In genomic region chr13:43087960-43088580, GRCh38 we compare ENCODE assay signal across 8 cellular contexts.
A peak's percentile ranks its signal among the peaks of the same experiment; 100 is the strongest.
DNase-seq lines count a peak whose midpoint lies in the region; ATAC-seq and TF ChIP-seq lines count a peak whose summit lies in the region.
"Had no signal": no experiment of that assay in that cellular context is flagged by ENCODE, and none has a peak within 500 bp of the region (broad histone marks: within the 10 kb centered on the region; RNA-seq: fewer than 3 reads in every experiment).

No MANE protein-coding gene starts in this region.

- no peaks in the 10 kb centered on the region for H4K20me1 ChIP-seq in smooth muscle cell (ENCODE audit: low read depth)

- H4K8ac ChIP-seq in mesendoderm (ENCODE audit: low read depth, low read length): no peak overlapping the region

- H3K36me3 ChIP-seq in smooth muscle cell (ENCODE audit: low read depth) (no peaks in the 10 kb centered on the region), mesendoderm (ENCODE audit: control insufficient read depth, insufficient read depth, low read length) (no peaks in the 10 kb centered on the region)

- H3K9ac ChIP-seq in smooth muscle cell (ENCODE audit: low read depth) (no peak overlapping the region), mesendoderm (ENCODE audit: low read length) (no peak overlapping the region)

- TF ChIP-seq CTCF in RWPE1 (conservative IDR thresholded peaks at IDR 0.05; ENCODE audit: low read depth) (no peak), foreskin fibroblast (IDR thresholded peaks at IDR 0.05; ENCODE audit: low read depth, low read length) (no peak), smooth muscle cell (IDR thresholded peaks at IDR 0.05; ENCODE audit: borderline replicate concordance, insufficient read depth, poor library complexity, severe bottlenecking) (no peak)

- no peaks in the 10 kb centered on the region for H3K79me2 ChIP-seq in smooth muscle cell (ENCODE audit: low read depth)
- H3K79me2 ChIP-seq in mesendoderm (ENCODE audit: control insufficient read depth, insufficient read depth, low read length): no peaks in the 10 kb centered on the region

- 73% methylated on average over 5 of the region's 5 CpGs for WGBS in smooth muscle cell (ENCODE audit: low lambda C conversion rate)
- no CpG with 5 or more reads among the region's 5 CpGs for WGBS in mesendoderm (ENCODE audit: extremely low coverage, insufficient coverage, low lambda C conversion rate)

- H2AFZ ChIP-seq in smooth muscle cell (ENCODE audit: low read depth): peak overlapping the region; percentile 60

- H3K4me2 ChIP-seq in smooth muscle cell (peak overlapping the region; percentile 40), mesendoderm (ENCODE audit: low read length) (no peak overlapping the region)

- H4K5ac ChIP-seq in mesendoderm (ENCODE audit: low read length): no peak overlapping the region

- ATAC-seq in GM19324 (IDR thresholded peaks at IDR 0.05; ENCODE audit: low FRiP score, unreplicated experiment): peak; percentile 60
- ATAC-seq in GM19023 (IDR thresholded peaks at IDR 0.05; ENCODE audit: unreplicated experiment): no peak

- no peaks in the 10 kb centered on the region for H3K9me3 ChIP-seq in smooth muscle cell (replicated peaks; ENCODE audit: low read depth)

- peak; percentile 14 for DNase-seq in RWPE1 (ENCODE audit: low spot score)
- DNase-seq in foreskin fibroblast: no peak
- DNase-seq in smooth muscle cell (lab: John Stamatoyannopoulos, UW; ENCODE audit: unreplicated experiment): no peak
- no peak for DNase-seq in 8988T
- no peak for DNase-seq in mesendoderm
- DNase-seq: Karpas-422 had no signal

- POLR2A ChIA-PET in RWPE1 (lab: Yijun Ruan, JAX; ENCODE audit: low non-redundant PET): no interaction called here

- no peak overlapping the region for H3K18ac ChIP-seq in mesendoderm (ENCODE audit: low read length)

- H3K4me3 ChIP-seq in foreskin fibroblast (ENCODE audit: low read depth in 1 of 2, low read length in 2 of 2) (peak overlapping the region; percentile 27 to 43), smooth muscle cell (peak overlapping the region; percentile 28), mesendoderm (ENCODE audit: low read length) (no peak overlapping the region)

- H3K23ac ChIP-seq in mesendoderm (ENCODE audit: low read length): no peak overlapping the region

- H2BK120ac ChIP-seq in mesendoderm (ENCODE audit: low read depth, low read length): no peak overlapping the region

- no peaks in the 10 kb centered on the region for H3F3A ChIP-seq in smooth muscle cell (ENCODE audit: low read depth)

- no peak overlapping the region for H3K56ac ChIP-seq in mesendoderm (ENCODE audit: low read length)

- no peak overlapping the region for H3K4ac ChIP-seq in mesendoderm (ENCODE audit: low read depth, low read length)

- CTCF ChIA-PET in RWPE1 (lab: Yijun Ruan, JAX): no interaction called here

- H2BK15ac ChIP-seq in mesendoderm (replicated peaks; ENCODE audit: low read depth): no peak overlapping the region

- H3K27me3 ChIP-seq in smooth muscle cell (ENCODE audit: low read depth) (no peaks in the 10 kb centered on the region), mesendoderm (ENCODE audit: insufficient read depth, low read length, poor library complexity) (no peaks in the 10 kb centered on the region)

- no peak overlapping the region for H2AK5ac ChIP-seq in mesendoderm (ENCODE audit: low read length)

- H3K4me1 ChIP-seq in smooth muscle cell (ENCODE audit: low read depth): no peaks in the 10 kb centered on the region
- H3K4me1 ChIP-seq in mesendoderm (ENCODE audit: control insufficient read depth, low read depth, low read length): no peaks in the 10 kb centered on the region

- H3K27ac ChIP-seq in RWPE1 (no peak overlapping the region), smooth muscle cell (ENCODE audit: low read depth) (no peak overlapping the region), mesendoderm (ENCODE audit: low read depth, low read length) (no peak overlapping the region)

- H3K79me1 ChIP-seq in mesendoderm (ENCODE audit: low read length): no peaks in the 10 kb centered on the region

- no peak overlapping the region for H2BK5ac ChIP-seq in mesendoderm (ENCODE audit: low read length)
